In genomic region chr7:69360913-69361312, GRCh38 we compare ENCODE assay signal across 9 cellular contexts.
"Had no signal": no experiment of that assay in that cellular context is flagged by ENCODE, and none has a peak within 500 bp of the region (broad histone marks: within the 10 kb centered on the region; RNA-seq: fewer than 3 reads in every experiment).

No MANE protein-coding gene starts in this region.

- ATAC-seq: GM23338, K562 had no signal

- H3K9me3 Mint-ChIP-seq: H9 had no signal

- H3K27ac Mint-ChIP-seq: GM23338, H9, HFFc6 had no signal

- H3K4me3 Mint-ChIP-seq: GM23338, H9, HFFc6 had no signal

- H3K4me1 Mint-ChIP-seq: GM23338, H9 had no signal

- H3K4me2 ChIP-seq: GM23338 had no signal

- DNase-seq: H9, HCEC 1CT, HFFc6, IMR-90 had no signal

- FAIRE-seq: H1, H54, HTR-8/SVneo, K562 had no signal

- H3K4me3 ChIP-seq: GM23338, K562 had no signal

- H2AFZ ChIP-seq: GM23338 had no signal
